Comparison of ENCODE assay signal across 13 cellular contexts in the genomic region with DNA sequence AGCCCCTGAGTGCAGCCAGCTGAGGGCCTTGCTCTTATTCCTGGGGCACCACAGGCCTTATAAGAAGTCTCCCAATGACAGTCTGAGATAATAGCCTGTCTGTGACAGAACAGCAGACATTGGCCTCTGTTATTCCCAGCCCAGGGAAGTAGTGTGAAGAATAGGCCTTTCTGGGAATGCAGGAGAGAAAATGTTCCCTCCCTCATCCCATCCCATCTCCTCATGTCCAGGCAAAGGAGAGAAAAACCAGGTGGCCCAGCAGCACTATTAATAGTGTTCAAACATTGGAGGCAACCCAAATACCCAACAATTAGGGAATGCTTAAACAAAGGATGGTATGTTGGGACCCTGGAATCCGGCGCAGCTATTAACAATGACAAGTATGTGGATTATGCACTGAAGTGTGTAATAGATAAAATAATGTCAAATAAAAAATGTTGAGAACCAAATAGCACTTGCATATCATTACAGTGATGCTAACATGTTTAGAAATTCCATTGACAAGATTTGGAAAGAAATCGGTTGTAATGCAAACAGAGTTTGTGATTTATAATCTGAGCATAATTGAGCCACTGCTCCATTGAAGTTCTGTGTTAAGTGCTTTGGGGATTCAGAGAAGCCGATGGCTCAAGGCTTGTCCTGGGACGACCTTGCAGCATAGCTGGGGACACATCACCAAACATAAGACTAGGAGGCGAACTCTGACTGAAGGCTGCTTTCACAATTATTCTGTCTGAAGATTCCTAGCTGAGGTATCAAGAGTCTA.
A peak's percentile ranks its signal among the peaks of the same experiment; 100 is the strongest.
DNase-seq lines count a peak whose midpoint lies in the region; ATAC-seq lines count a peak whose summit lies in the region.
"Had no signal": no experiment of that assay in that cellular context is flagged by ENCODE, and none has a peak within 500 bp of the region (broad histone marks: within the 10 kb centered on the region; RNA-seq: fewer than 3 reads in every experiment).

No MANE protein-coding gene starts in this region.

- no peaks in the 10 kb centered on the region for H3K27me3 Mint-ChIP-seq in T-helper 2 cell treated with Interferon-gamma antibody and Interleukin-4, amounts not matched to agents 5 μg/mL and 100 μg/mL, for 36 hours (ENCODE audit: low read depth)
- H3K27me3 Mint-ChIP-seq: activated B cell treated with CpG ODN at 0.5 μM for 24 hours had no signal

- H3K9me3 ChIP-seq in stomach smooth muscle (ENCODE audit: control insufficient read depth in 2 of 2, low read length in 2 of 2) = no peaks in the 10 kb centered on the region

- no peak overlapping the region for H3K4me3 Mint-ChIP-seq in T-helper 2 cell treated with Interferon-gamma antibody and Interleukin-4, amounts not matched to agents 5 μg/mL and 100 μg/mL, for 36 hours
- H3K4me3 Mint-ChIP-seq: activated B cell treated with CpG ODN at 0.5 μM for 24 hours; activated naive CD4-positive, alpha-beta T cell treated with anti-CD3 and anti-CD28 coated beads for 36 hours; endodermal cell had no signal

- no peak overlapping the region for H3K27ac Mint-ChIP-seq in T-helper 2 cell treated with Interferon-gamma antibody and Interleukin-4, amounts not matched to agents 5 μg/mL and 100 μg/mL, for 36 hours
- H3K27ac Mint-ChIP-seq: activated B cell treated with CpG ODN at 0.5 μM for 24 hours; activated naive CD4-positive, alpha-beta T cell treated with anti-CD3 and anti-CD28 coated beads for 36 hours; endodermal cell had no signal

- no peak overlapping the region for H3K4me3 ChIP-seq in H7 (ENCODE audit: insufficient read depth, low read depth, low read length)
- H3K4me3 ChIP-seq in stomach smooth muscle (ENCODE audit: low read length in 2 of 2) = peak overlapping the region in 1 of 2 donors; percentile 29
- H3K4me3 ChIP-seq: skin epidermis had no signal

- no peaks in the 10 kb centered on the region for H3K9me3 Mint-ChIP-seq in T-helper 2 cell treated with Interferon-gamma antibody and Interleukin-4, amounts not matched to agents 5 μg/mL and 100 μg/mL, for 36 hours
- H3K9me3 Mint-ChIP-seq: activated B cell treated with CpG ODN at 0.5 μM for 24 hours, endodermal cell had no signal

- DNase-seq in H7 (peak; percentile 43), astrocyte of the hippocampus (ENCODE audit: low read depth, low spot score) (peak; percentile 86), iPS-NIHi11 (ENCODE audit: low spot score) (peak; percentile 26)
- no peak for DNase-seq in T-helper 2 cell treated with Interferon-gamma antibody and Interleukin-4, amounts not matched to agents 5 μg/mL and 100 μg/mL, for 36 hours (ENCODE audit: low spot score)
- DNase-seq: activated B cell treated with CpG ODN at 0.5 μM for 24 hours; activated naive CD4-positive, alpha-beta T cell treated with anti-CD3 and anti-CD28 coated beads for 36 hours; NCI-H1436 treated with DMSO at 0.1 percent for 48 hours had no signal

- peak overlapping the region; percentile 6 to 61 for H3K9ac ChIP-seq in stomach smooth muscle (ENCODE audit: low read length in 2 of 2)

- H3K27me3 ChIP-seq in H7 (ENCODE audit: control insufficient read depth, insufficient read depth, low read length) = peaks cover 4% of the 10 kb centered on the region; the same call in 1 of the 2 replicates
- H3K27me3 ChIP-seq in stomach smooth muscle (ENCODE audit: control insufficient read depth in 1 of 2, insufficient read depth in 2 of 2, low read length in 2 of 2) = no peaks in the 10 kb centered on the region

- H3K27ac ChIP-seq in stomach smooth muscle (ENCODE audit: low read length) = peak overlapping the region; percentile 63

- H3K36me3 Mint-ChIP-seq in T-helper 2 cell treated with Interferon-gamma antibody and Interleukin-4, amounts not matched to agents 5 μg/mL and 100 μg/mL, for 36 hours (ENCODE audit: low read depth) = no peaks in the 10 kb centered on the region

- no peak for ATAC-seq in HG02884 (IDR thresholded peaks at IDR 0.05; ENCODE audit: unreplicated experiment)
- no peak for ATAC-seq in HG03039 (IDR thresholded peaks at IDR 0.05; ENCODE audit: unreplicated experiment)
- ATAC-seq: Panc1 had no signal

- no peaks in the 10 kb centered on the region for H3K36me3 ChIP-seq in H7 (replicated peaks; ENCODE audit: control insufficient read depth, insufficient read depth, low read length)
- H3K36me3 ChIP-seq in stomach smooth muscle (ENCODE audit: control insufficient read depth in 2 of 2, insufficient read depth in 2 of 2, low read length in 2 of 2) = no peaks in the 10 kb centered on the region

- H3K4me1 Mint-ChIP-seq in T-helper 2 cell treated with Interferon-gamma antibody and Interleukin-4, amounts not matched to agents 5 μg/mL and 100 μg/mL, for 36 hours (ENCODE audit: low read depth) = peaks cover 3% of the 10 kb centered on the region

- H3K4me1 ChIP-seq in stomach smooth muscle (ENCODE audit: control insufficient read depth, insufficient read depth, low read length) = peaks cover 28% of the 10 kb centered on the region
